In the genomic region with DNA sequence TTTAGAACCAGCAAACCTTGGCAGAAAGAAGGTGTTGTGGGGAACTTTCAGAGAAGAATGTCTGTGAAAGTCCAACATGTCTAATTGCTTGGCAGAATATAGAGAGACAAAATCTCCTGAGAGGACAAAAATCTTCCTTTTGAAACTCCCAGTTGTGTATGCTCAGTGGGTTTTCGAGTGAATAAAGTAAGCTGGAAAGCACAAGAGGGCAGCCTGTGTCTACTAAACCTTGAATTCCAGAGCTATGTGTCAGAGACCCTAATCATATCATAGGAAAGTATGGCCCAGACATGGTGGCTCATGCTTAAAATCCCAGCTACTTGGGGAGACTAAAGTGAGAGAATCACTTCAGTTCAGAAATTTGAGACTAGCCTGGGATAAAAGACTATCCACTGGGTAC, we compare ENCODE assay signal across 13 cellular contexts.
DNase-seq lines count a peak whose midpoint lies in the region; ATAC-seq and TF ChIP-seq lines count a peak whose summit lies in the region.
"Had no signal": no experiment of that assay in that cellular context is flagged by ENCODE, and none has a peak within 500 bp of the region (broad histone marks: within the 10 kb centered on the region; RNA-seq: fewer than 3 reads in every experiment).

No MANE protein-coding gene starts in this region.

- DNase-seq in Caco-2, result peak; percentile 35 to 38
- peak; percentile 68 to 87 for DNase-seq in cardiac fibroblast (ENCODE audit: low read depth in 2 of 2)
- no peak for DNase-seq in mesothelial cell of epicardium (ENCODE audit: low spot score in 2 of 2, unreplicated experiment in 2 of 2)
- no peak for DNase-seq in GDM1 (lab: John Stamatoyannopoulos, UW)
- no peak for DNase-seq in NCI-H187 (lab: John Stamatoyannopoulos, UW)
- DNase-seq: activated CD4-positive, alpha-beta T cell treated with anti-CD3 and anti-CD28 coated beads, Interleukin-2, amount 10 ng/mL, durations not matched to agents 24 days and 14 days; DND-41; hippocampal formation; naive thymus-derived CD4-positive, alpha-beta T cell had no signal

- H3K4me1 Mint-ChIP-seq in Caco-2 (ENCODE audit: low read depth, unreplicated experiment), result peaks cover 6% of the 10 kb centered on the region
- H3K4me1 Mint-ChIP-seq in mesothelial cell of epicardium, result peaks cover 12% of the 10 kb centered on the region
- H3K4me1 Mint-ChIP-seq: activated CD4-positive, alpha-beta T cell treated with anti-CD3 and anti-CD28 coated beads, Interleukin-2, amount 10 ng/mL, durations not matched to agents 24 days and 14 days; naive thymus-derived CD4-positive, alpha-beta T cell had no signal

- H3K27me3 ChIP-seq in Caco-2 (replicated peaks; ENCODE audit: control insufficient read depth, insufficient read depth, low read length), result no peaks in the 10 kb centered on the region
- no peaks in the 10 kb centered on the region for H3K27me3 ChIP-seq in Loucy (ENCODE audit: insufficient read depth, low read length, poor library complexity, severe bottlenecking)

- TF ChIP-seq CTCF in Caco-2 (IDR thresholded peaks at IDR 0.05; ENCODE audit: insufficient read depth in 1 of 2, low read depth in 1 of 2, low read length in 1 of 2, severe bottlenecking in 1 of 2, unreplicated experiment in 1 of 2), result peak in 1 of 2 experiments; percentile 22
- peak; percentile 31 for TF ChIP-seq CTCF in Loucy (conservative IDR thresholded peaks at IDR 0.05; ENCODE audit: low read length)
- TF ChIP-seq CTCF in cardiac fibroblast (IDR thresholded peaks at IDR 0.05; ENCODE audit: low read depth, low read length), result peak; percentile 2
- TF ChIP-seq CTCF in mesothelial cell of epicardium (IDR thresholded peaks at IDR 0.05; ENCODE audit: unreplicated experiment), result no peak

- no peak overlapping the region for H3K4me2 ChIP-seq in Loucy (ENCODE audit: low read depth, low read length, poor library complexity, severe bottlenecking)
- H3K4me2 ChIP-seq: KMS-11 had no signal

- BruUV-seq in Caco-2 (replicated peaks; lab: Mats Ljungman, UMichigan), result no TSS peak

- H3K27ac Mint-ChIP-seq in Caco-2 (ENCODE audit: unreplicated experiment) (no peak overlapping the region), mesothelial cell of epicardium (peak overlapping the region; percentile 32)
- H3K27ac Mint-ChIP-seq: activated CD4-positive, alpha-beta T cell treated with anti-CD3 and anti-CD28 coated beads, Interleukin-2, amount 10 ng/mL, durations not matched to agents 24 days and 14 days; naive thymus-derived CD4-positive, alpha-beta T cell had no signal

- no peaks in the 10 kb centered on the region for H3F3A ChIP-seq in Loucy (ENCODE audit: low read depth)

- H3K36me3 ChIP-seq in Caco-2 (ENCODE audit: control insufficient read depth, insufficient read depth, low read length) (no peaks in the 10 kb centered on the region), Loucy (ENCODE audit: insufficient read depth, low read length) (no peaks in the 10 kb centered on the region)

- no peaks in the 10 kb centered on the region for H3K9me2 ChIP-seq in Loucy (replicated peaks; ENCODE audit: low read depth, low read length)

- H3K9me3 Mint-ChIP-seq in Caco-2 (ENCODE audit: unreplicated experiment) (no peaks in the 10 kb centered on the region), mesothelial cell of epicardium (no peaks in the 10 kb centered on the region)
- H3K9me3 Mint-ChIP-seq: activated CD4-positive, alpha-beta T cell treated with anti-CD3 and anti-CD28 coated beads, Interleukin-2, amount 10 ng/mL, durations not matched to agents 24 days and 14 days had no signal

- H3K9ac ChIP-seq in Loucy (ENCODE audit: low read depth, low read length, poor library complexity, severe bottlenecking), result no peak overlapping the region
- H3K9ac ChIP-seq: KMS-11 had no signal

- H3K4me3 Mint-ChIP-seq in Caco-2 (ENCODE audit: unreplicated experiment) (no peak overlapping the region), mesothelial cell of epicardium (no peak overlapping the region)
- H3K4me3 Mint-ChIP-seq: activated CD4-positive, alpha-beta T cell treated with anti-CD3 and anti-CD28 coated beads, Interleukin-2, amount 10 ng/mL, durations not matched to agents 24 days and 14 days; naive thymus-derived CD4-positive, alpha-beta T cell had no signal

- intact Hi-C loops in Caco-2 (cut with micrococcal nuclease; ENCODE audit: unreplicated experiment), result loop anchor here (1.0 kb wide), 1 partner anchor 237 kb away; no protein-coding TSS in a partner anchor

- no peaks in the 10 kb centered on the region for H3K9me3 ChIP-seq in Caco-2
- H3K9me3 ChIP-seq in Loucy (ENCODE audit: insufficient read depth, low read depth, low read length), result no peaks in the 10 kb centered on the region

- ATAC-seq in GM21717 (IDR thresholded peaks at IDR 0.05; ENCODE audit: unreplicated experiment), result no peak
- ATAC-seq in HG02798 (IDR thresholded peaks at IDR 0.05; ENCODE audit: poor library complexity, unreplicated experiment), result no peak
- ATAC-seq: naive thymus-derived CD4-positive, alpha-beta T cell had no signal

- H3K4me1 ChIP-seq in Caco-2 (no peaks in the 10 kb centered on the region), Loucy (ENCODE audit: insufficient read depth, low read length, poor library complexity, severe bottlenecking) (no peaks in the 10 kb centered on the region)

- no peaks in the 10 kb centered on the region for H3K79me2 ChIP-seq in Loucy (ENCODE audit: insufficient read depth, low read length)

- H3K27me3 Mint-ChIP-seq in Caco-2 (ENCODE audit: insufficient read depth, unreplicated experiment) (no peaks in the 10 kb centered on the region), mesothelial cell of epicardium (ENCODE audit: low read depth) (no peaks in the 10 kb centered on the region)
- H3K27me3 Mint-ChIP-seq: activated CD4-positive, alpha-beta T cell treated with anti-CD3 and anti-CD28 coated beads, Interleukin-2, amount 10 ng/mL, durations not matched to agents 24 days and 14 days; naive thymus-derived CD4-positive, alpha-beta T cell had no signal

- no peaks in the 10 kb centered on the region for H4K20me1 ChIP-seq in Loucy (ENCODE audit: insufficient read depth, low read length, poor library complexity, severe bottlenecking)

- POLR2A ChIA-PET in Caco-2 (lab: Charles Lee), result no interaction called here

- CTCF ChIA-PET in Caco-2 (lab: Charles Lee), result interaction anchor here (1.3 to 1.5 kb wide), 2 partner anchors 9 to 237 kb away, joined by 3 to 29 read pairs; no protein-coding TSS in a partner anchor

- H2AFZ ChIP-seq in Loucy (ENCODE audit: low read length), result peak overlapping the region; percentile 10; the same call in 1 of the 2 replicates

- no peaks in the 10 kb centered on the region for H3K36me3 Mint-ChIP-seq in Caco-2 (ENCODE audit: insufficient read depth, unreplicated experiment)
- no peaks in the 10 kb centered on the region for H3K36me3 Mint-ChIP-seq in mesothelial cell of epicardium
- H3K36me3 Mint-ChIP-seq: naive thymus-derived CD4-positive, alpha-beta T cell had no signal

- H3K4me3 ChIP-seq in Caco-2 (ENCODE audit: low read depth, low read length) (no peak overlapping the region), Loucy (ENCODE audit: low read length, poor library complexity, severe bottlenecking) (no peak overlapping the region), cardiac fibroblast (replicated peaks in 1 of 2; ENCODE audit: low read depth in 2 of 2, low read length in 2 of 2) (no peak overlapping the region)

Comparison
In these comparisons a context has a peak if more than half of its experiments do, and no peak if none do; other contexts are left out.
1. DNase-seq: peak in Caco-2 (2 of 2) and cardiac fibroblast (2 of 2); none in mesothelial cell of epicardium (0 of 2), GDM1 (single experiment) and NCI-H187 (0 of 2).